ENCODE assay signal across 9 cellular contexts in genomic region chr4:153705743-153706468, GRCh38. TPM values are rescaled to one million over a fixed set of nuclear protein-coding genes. Genes with fewer than 3 reads are reported as not detected.
DNase-seq lines count a peak whose midpoint lies in the region; ATAC-seq and TF ChIP-seq lines count a peak whose summit lies in the region.
"Had no signal": no experiment of that assay in that cellular context is flagged by ENCODE, and none has a peak within 500 bp of the region (broad histone marks: within the 10 kb centered on the region; RNA-seq: fewer than 3 reads in every experiment).

No MANE protein-coding gene starts in this region.

- no peak for TF ChIP-seq CTCF in lower leg skin (IDR thresholded peaks at IDR 0.05)

- H3K27me3 Mint-ChIP-seq in activated T-helper 17 cell treated with anti-CD3 and anti-CD28 coated beads, Interleukin-2, amount 50 U/mL, for 72 hours: no peaks in the 10 kb centered on the region

- no peak overlapping the region for H3K4me3 ChIP-seq in lower leg skin (ENCODE audit: low read depth, poor library complexity, severe bottlenecking)

- peak overlapping the region; percentile 33 for H3K4me3 Mint-ChIP-seq in activated T-helper 17 cell treated with anti-CD3 and anti-CD28 coated beads, Interleukin-2, amount 50 U/mL, for 72 hours

- TF ChIP-seq POLR2A in lower leg skin (IDR thresholded peaks at IDR 0.05): no peak

- intact Hi-C loops in lower leg skin (cut with DNase I; ENCODE audit: low total_unique reads): no loop called here

- DNase-seq in stimulated activated CD4-positive, alpha-beta T cell treated with anti-CD3 and anti-CD28 coated beads, Interleukin-4, amount 100 ng/mL, for 1 hour: no peak
- DNase-seq in NCI-H345 treated with DMSO at 0.1 percent for 48 hours (lab: John Stamatoyannopoulos, UW; ENCODE audit: unreplicated experiment) (no peak), lower leg skin (ENCODE audit: low spot score in 2 of 2) (no peak)
- DNase-seq: NCI-H446 had no signal

- H3K27ac Mint-ChIP-seq in activated T-helper 17 cell treated with anti-CD3 and anti-CD28 coated beads, Interleukin-2, amount 50 U/mL, for 72 hours: no peak overlapping the region

- H3K9me3 Mint-ChIP-seq in activated T-helper 17 cell treated with anti-CD3 and anti-CD28 coated beads, Interleukin-2, amount 50 U/mL, for 72 hours: no peaks in the 10 kb centered on the region

- H3K36me3 Mint-ChIP-seq in activated T-helper 17 cell treated with anti-CD3 and anti-CD28 coated beads, Interleukin-2, amount 50 U/mL, for 72 hours (ENCODE audit: low read depth): no peaks in the 10 kb centered on the region

- peak; percentile 84 for ATAC-seq in GM18868 (IDR thresholded peaks at IDR 0.05; ENCODE audit: unreplicated experiment)
- peak; percentile 73 for ATAC-seq in GM21737 (IDR thresholded peaks at IDR 0.05; ENCODE audit: unreplicated experiment)
- ATAC-seq in HG03565 (IDR thresholded peaks at IDR 0.05; ENCODE audit: unreplicated experiment): peak; percentile 77
- ATAC-seq in activated T-helper 17 cell treated with anti-CD3 and anti-CD28 coated beads, Interleukin-2, amount 50 U/mL, for 72 hours (replicated peaks): peak; percentile 52

- no peaks in the 10 kb centered on the region for H3K4me1 Mint-ChIP-seq in activated T-helper 17 cell treated with anti-CD3 and anti-CD28 coated beads, Interleukin-2, amount 50 U/mL, for 72 hours

- WGBS in lower leg skin, 2 donors: 82 to 89% methylated on average over 2 of the region's 2 CpGs

RNA-seq across cellular contexts. Expression of gene TLR2, which starts 21.8 kb away (rescaled TPM):
- 1 to 10 TPM; 2.0 to 2.1 TPM for total RNA-seq in activated T-helper 17 cell treated with anti-CD3 and anti-CD28 coated beads, Interleukin-2, amount 50 U/mL, for 72 hours
- total RNA-seq in lower leg skin: 10 to 100 TPM in 2 of 4 donors, 1 to 10 TPM in 2; 5.0 to 11.7 (median 7.9) TPM

RNA-seq across cellular contexts. Expression of gene RNF175, which starts 53.9 kb away (rescaled TPM):
- total RNA-seq in activated T-helper 17 cell treated with anti-CD3 and anti-CD28 coated beads, Interleukin-2, amount 50 U/mL, for 72 hours: under 1 TPM in 1 of 2 donors, not detected in 1; 0.37 TPM
- total RNA-seq in lower leg skin: 1 to 10 TPM in 1 of 4 donors, under 1 TPM in 2, not detected in 1; 0.10 to 1.9 (median 0.47) TPM
- total RNA-seq: pulmonary artery endothelial cell had no signal
